ENCODE assay signal across 17 cellular contexts in genomic region chr3:113431811-113432210, GRCh38.
"Had no signal": no experiment of that assay in that cellular context is flagged by ENCODE, and none has a peak within 500 bp of the region (broad histone marks: within the 10 kb centered on the region; RNA-seq: fewer than 3 reads in every experiment).

No MANE protein-coding gene starts in this region.

- H3K27ac ChIP-seq: left lung, neural progenitor cell, ovary, sigmoid colon had no signal

- ATAC-seq: left lung, T-helper 17 cell had no signal

- H3K27me3 Mint-ChIP-seq: activated CD4-positive, alpha-beta memory T cell treated with anti-CD3 and anti-CD28 coated beads, Interleukin-2, amount 10 ng/mL, durations not matched to agents 7 days and 5 days; activated T-cell treated with anti-CD3 and anti-CD28 coated beads, Interleukin-2, amount 50 U/mL, for 24 hours; central memory CD8-positive, alpha-beta T cell; naive B cell; T-helper 17 cell had no signal

- H3K4me3 Mint-ChIP-seq: activated CD4-positive, alpha-beta memory T cell treated with anti-CD3 and anti-CD28 coated beads, Interleukin-2, amount 10 ng/mL, durations not matched to agents 7 days and 5 days; activated T-cell treated with anti-CD3 and anti-CD28 coated beads, Interleukin-2, amount 50 U/mL, for 24 hours; central memory CD8-positive, alpha-beta T cell; naive B cell; neural progenitor cell; T-helper 17 cell had no signal

- H3K27me3 ChIP-seq: left lung, neural progenitor cell, ovary, sigmoid colon had no signal

- H3K27ac Mint-ChIP-seq: activated CD4-positive, alpha-beta memory T cell treated with anti-CD3 and anti-CD28 coated beads, Interleukin-2, amount 10 ng/mL, durations not matched to agents 7 days and 5 days; activated T-cell treated with anti-CD3 and anti-CD28 coated beads, Interleukin-2, amount 50 U/mL, for 24 hours; naive B cell; neural progenitor cell; T-helper 17 cell had no signal

- H3K4me1 Mint-ChIP-seq: activated CD4-positive, alpha-beta memory T cell treated with anti-CD3 and anti-CD28 coated beads, Interleukin-2, amount 10 ng/mL, durations not matched to agents 7 days and 5 days; central memory CD8-positive, alpha-beta T cell; naive B cell; neural progenitor cell; T-helper 17 cell had no signal

- H3K9me3 ChIP-seq: ovary, sigmoid colon had no signal

- DNase-seq: activated CD4-positive, alpha-beta memory T cell treated with anti-CD3 and anti-CD28 coated beads, Interleukin-2, amount 10 ng/mL, durations not matched to agents 7 days and 5 days; activated CD4-positive, alpha-beta T cell treated with anti-CD3 and anti-CD28 coated beads for 4 hours; activated naive CD4-positive, alpha-beta T cell treated with anti-CD3 and anti-CD28 coated beads, Interleukin-2, amount 50 U/mL, for 16 hours; activated T-cell treated with anti-CD3 and anti-CD28 coated beads, Interleukin-2, amount 50 U/mL, for 24 hours; amniotic stem cell; cortex of kidney; effector CD4-positive, alpha-beta T cell; left lung; mammary epithelial cell; naive B cell; ovary; sigmoid colon; stimulated activated CD4-positive, alpha-beta T cell treated with anti-CD3 and anti-CD28 coated beads, Interleukin-12 subunit alpha, Interleukin-12 subunit beta, amount 100 ng/mL, for 4 hours; stimulated activated CD4-positive, alpha-beta T cell treated with anti-CD3 and anti-CD28 coated beads, Interleukin-2, amount 100 ng/mL, for 24 hours; T-helper 17 cell had no signal

- H3K4me3 ChIP-seq: left lung, neural progenitor cell, ovary, sigmoid colon had no signal

- H3K9me3 Mint-ChIP-seq: neural progenitor cell had no signal
